ENCODE assay signal across 8 cellular contexts in the genomic region with DNA sequence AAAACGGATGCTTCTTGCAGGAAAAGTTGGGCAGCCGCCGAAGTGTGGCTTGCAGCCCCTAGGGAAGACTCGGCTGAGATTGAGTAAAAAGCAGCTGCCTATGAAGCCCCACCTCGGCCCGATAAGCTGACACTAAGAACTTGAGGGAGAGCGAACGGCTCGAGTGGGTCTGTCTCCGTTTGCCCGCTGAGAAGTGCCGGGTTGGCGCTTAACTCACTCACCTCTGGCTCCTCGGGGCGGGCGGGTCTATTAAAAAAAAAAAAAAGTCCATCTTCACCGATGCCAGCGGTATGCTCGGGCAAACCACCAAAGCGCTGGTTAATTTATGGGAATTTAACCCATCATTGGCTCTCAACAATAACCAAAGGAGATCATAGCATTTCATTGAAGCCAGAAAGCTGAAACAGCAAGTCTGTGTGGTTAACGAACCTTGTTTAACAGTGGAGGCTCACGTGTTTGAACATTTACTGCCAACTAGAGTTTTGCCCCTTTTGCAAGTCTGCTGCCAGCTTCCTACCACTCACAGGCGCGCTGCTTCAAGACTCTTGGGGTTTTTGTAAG. TPM values are rescaled to one million over a fixed set of nuclear protein-coding genes. Genes with fewer than 3 reads are reported as not detected.
DNase-seq lines count a peak whose midpoint lies in the region; ATAC-seq, FAIRE-seq and TF ChIP-seq lines count a peak whose summit lies in the region.

No MANE protein-coding gene starts in this region.

- H3K79me2 ChIP-seq in SU-DHL-6 (ENCODE audit: insufficient read depth, low read length) = peaks cover 50% of the 10 kb centered on the region
- peaks cover 30% of the 10 kb centered on the region for H3K79me2 ChIP-seq in GM12878 (ENCODE audit: control insufficient read depth, insufficient read depth, low read length)

- WGBS in GM12878 (ENCODE audit: insufficient coverage, insufficient replicate concordance, low lambda C conversion rate, missing lambda C conversion rate) = under 1% methylated on average over 24 of the region's 24 CpGs

- peaks cover 36% of the 10 kb centered on the region for H3F3A ChIP-seq in SU-DHL-6 (ENCODE audit: insufficient read depth)

- BruUV-seq in GM12878 (replicated peaks; lab: Mats Ljungman, UMichigan) = no TSS peak

- no peaks in the 10 kb centered on the region for H3K9me3 Mint-ChIP-seq in CD8-positive, alpha-beta T cell

- no peaks in the 10 kb centered on the region for H3K36me3 ChIP-seq in CD8-positive, alpha-beta T cell (ENCODE audit: insufficient read depth, low read length)
- H3K36me3 ChIP-seq in SU-DHL-6 (ENCODE audit: low read length) (no peaks in the 10 kb centered on the region), GM12878 (ENCODE audit: control insufficient read depth in 2 of 2, insufficient read depth in 2 of 2, low read length in 1 of 2) (no peaks in the 10 kb centered on the region)

- peaks cover 32% of the 10 kb centered on the region for H3K4me1 ChIP-seq in CD8-positive, alpha-beta T cell (ENCODE audit: insufficient read depth, low read length)
- peaks cover 22% of the 10 kb centered on the region for H3K4me1 ChIP-seq in GM12878 (ENCODE audit: control insufficient read depth, insufficient read depth, low read length)

- H3K9me2 ChIP-seq in SU-DHL-6 (replicated peaks; ENCODE audit: insufficient read depth, low read length) = no peaks in the 10 kb centered on the region

- H3K4me2 ChIP-seq in SU-DHL-6 (ENCODE audit: low read depth, low read length, poor library complexity, severe bottlenecking) (peak overlapping the region; percentile 98), GM12878 (ENCODE audit: control insufficient read depth, insufficient read depth) (peak overlapping the region; percentile 94)

- H2AFZ ChIP-seq in SU-DHL-6 (ENCODE audit: low read depth, low read length, severe bottlenecking) (no peak overlapping the region), GM12878 (ENCODE audit: control insufficient read depth, low read depth, low read length) (peak overlapping the region; percentile 77)

- no peak for TF ChIP-seq RAD21 in GM12878 (IDR thresholded peaks at IDR 0.05; ENCODE audit: insufficient read depth, low read depth, low read length)

- CTCF ChIA-PET in CD8-positive, alpha-beta T cell (lab: Charles Lee) = interaction anchor here (0.9 to 2.4 kb wide), 4 partner anchors 22 to 54 kb away, joined by 3 to 9 read pairs (median 5); no protein-coding TSS in a partner anchor
- CTCF ChIA-PET in GM12878 (lab: Yijun Ruan, JAX) = interaction anchor here (0.6 to 3.5 kb wide), 6 partner anchors 16 to 719 kb away, joined by 3 to 14 read pairs (median 4); no protein-coding TSS in a partner anchor

- H3K27ac Mint-ChIP-seq in CD8-positive, alpha-beta T cell = peak overlapping the region; percentile 89

- peaks cover 54% of the 10 kb centered on the region for H3K4me1 Mint-ChIP-seq in CD8-positive, alpha-beta T cell (ENCODE audit: low read depth)

- H3K27me3 ChIP-seq in CD8-positive, alpha-beta T cell (ENCODE audit: insufficient read depth, low read length) = no peaks in the 10 kb centered on the region
- H3K27me3 ChIP-seq in SU-DHL-6 (ENCODE audit: low read length) (no peaks in the 10 kb centered on the region), GM12878 (replicated peaks in 1 of 2; ENCODE audit: control insufficient read depth in 2 of 2, insufficient read depth in 2 of 2, low read length in 1 of 2) (no peaks in the 10 kb centered on the region)

- no peak for FAIRE-seq in GM12878 (lab: Jason Lieb, UNC)

- TF ChIP-seq EP300 in GM12878 (IDR thresholded peaks at IDR 0.05; ENCODE audit: borderline replicate concordance in 1 of 2, control insufficient read depth in 1 of 2, low read depth in 2 of 2, low read length in 2 of 2) = no peak

- H3K9ac ChIP-seq in SU-DHL-6 (ENCODE audit: low read length) (peak overlapping the region; percentile 80), GM12878 (ENCODE audit: control insufficient read depth, insufficient read depth, low read length) (peak overlapping the region; percentile 81)

- peak; percentile 39 for ATAC-seq in CD8-positive, alpha-beta T cell
- peak; percentile 3 for ATAC-seq in HG03280 (IDR thresholded peaks at IDR 0.05; ENCODE audit: unreplicated experiment)
- ATAC-seq in GM12878 = peak; percentile 25
- no peak for ATAC-seq in HG03565 (IDR thresholded peaks at IDR 0.05; ENCODE audit: unreplicated experiment)
- ATAC-seq in HG03025 (IDR thresholded peaks at IDR 0.05; ENCODE audit: low FRiP score, unreplicated experiment) = no peak

- in situ Hi-C loops in GM12878 (cut with MboI) = no loop called here

- H3K27me3 Mint-ChIP-seq in CD8-positive, alpha-beta T cell (ENCODE audit: low read depth) = no peaks in the 10 kb centered on the region

- POLR2A ChIA-PET in CD8-positive, alpha-beta T cell (lab: Charles Lee) = interaction anchor here (0.5 to 1.7 kb wide), 10 partner anchors 8 to 151 kb away, joined by 3 to 6 read pairs (median 4); partner anchors contain the start of genes CHTF8, COG8, PDF and UTP4
- POLR2A ChIA-PET in GM12878 (lab: Charles Lee) = interaction anchor here (1.1 to 3.0 kb wide), 4 partner anchors 12 to 431 kb away, joined by 5 to 13 read pairs (median 5); no protein-coding TSS in a partner anchor

- no peak for TF ChIP-seq POLR2A in GM12878 (IDR thresholded peaks at IDR 0.05; ENCODE audit: low read depth, low read length)

- RAD21 ChIA-PET in GM12878 (lab: Charles Lee; ENCODE audit: unreplicated experiment) = interaction anchor here (1.0 to 2.1 kb wide), 3 partner anchors 38 to 142 kb away, joined by 3 to 7 read pairs (median 3); partner anchors contain the start of gene PDF

- SMC1A ChIA-PET in GM12878 (lab: Charles Lee; ENCODE audit: uncharacterized antibody, unreplicated experiment) = interaction anchor here (1.3 to 2.2 kb wide), 8 partner anchors 12 to 100 kb away, joined by 3 to 10 read pairs (median 6); no protein-coding TSS in a partner anchor

- no peaks in the 10 kb centered on the region for H3K9me3 ChIP-seq in CD8-positive, alpha-beta T cell (ENCODE audit: low read length)
- H3K9me3 ChIP-seq in SU-DHL-6 (ENCODE audit: insufficient read depth, low read length) (no peaks in the 10 kb centered on the region), GM12878 (replicated peaks; ENCODE audit: control insufficient read depth, insufficient read depth, low read length) (no peaks in the 10 kb centered on the region), iPS-18c (ENCODE audit: control insufficient read depth, insufficient read depth, low read length) (no peaks in the 10 kb centered on the region)

- peak overlapping the region; percentile 90 for H3K4me3 Mint-ChIP-seq in CD8-positive, alpha-beta T cell

- H3K27ac ChIP-seq in CD8-positive, alpha-beta T cell (ENCODE audit: low read depth, low read length) = peak overlapping the region; percentile 12
- H3K27ac ChIP-seq in SU-DHL-6 (ENCODE audit: low read depth, low read length) = peak overlapping the region; percentile 90
- peak overlapping the region; percentile 90 for H3K27ac ChIP-seq in GM12878 (ENCODE audit: control insufficient read depth, insufficient read depth)

- peak in 6 of 7 experiments; percentile 13 to 62 (median 40) for DNase-seq in CD8-positive, alpha-beta T cell
- DNase-seq in GM12878 (ENCODE audit: low read depth, low spot score) = no peak
- no peak for DNase-seq in skeletal muscle cell (ENCODE audit: low read depth)

- peaks cover 5% of the 10 kb centered on the region for H3K36me3 Mint-ChIP-seq in CD8-positive, alpha-beta T cell

- intact Hi-C loops in CD8-positive, alpha-beta T cell (cut with DNase I, micrococcal nuclease) = loop anchor here (2.0 to 10.0 kb wide), 10 partner anchors 36 to 739 kb away; partner anchors contain the start of genes CHTF8 (in 2 of the 2), NFAT5 (in 2 of the 2), TANGO6 (in 2 of the 2) and UTP4 (in 2 of the 2)
- intact Hi-C loops in GM12878 (cut with micrococcal nuclease; ENCODE audit: unreplicated experiment) = no loop called here

- peak overlapping the region; percentile 66 for H3K4me3 ChIP-seq in CD8-positive, alpha-beta T cell (ENCODE audit: low read depth, low read length)
- H3K4me3 ChIP-seq in SU-DHL-6 (ENCODE audit: insufficient read depth, low read length, poor library complexity, severe bottlenecking) (peak overlapping the region; percentile 94), GM12878 (peak overlapping the region; percentile 88), iPS-18c (ENCODE audit: insufficient read depth, low read depth, low read length) (peak overlapping the region; percentile 86), skeletal muscle cell (ENCODE audit: low read depth, low read length) (peak overlapping the region; percentile 78)

- 0 out of 2 replicates have a peak, but pooled peaks cover 8% of the 10 kb centered on the region for H4K20me1 ChIP-seq in SU-DHL-6 (ENCODE audit: low read depth, low read length)
- no peaks in the 10 kb centered on the region for H4K20me1 ChIP-seq in GM12878 (ENCODE audit: control insufficient read depth, insufficient read depth)

- TF ChIP-seq CTCF in CD8-positive, alpha-beta T cell (IDR thresholded peaks at IDR 0.05) = no peak
- TF ChIP-seq CTCF in SU-DHL-6 (IDR thresholded peaks at IDR 0.05; ENCODE audit: insufficient read depth, low read length, poor library complexity, severe bottlenecking) = no peak
- TF ChIP-seq CTCF in GM12878 (IDR thresholded peaks at IDR 0.05 in 2 of 3, conservative IDR thresholded peaks at IDR 0.05 in 1 of 3; ENCODE audit: control insufficient read depth in 2 of 3, extremely low read depth in 1 of 3, insufficient read depth in 1 of 3, low read depth in 3 of 3, low read length in 3 of 3) = no peak

RNA-seq across cellular contexts. Expression of gene SNTB2, which starts 1.0 kb away (rescaled TPM):
- 1 to 10 TPM; 8.1 to 9.1 TPM for total RNA-seq in CD8-positive, alpha-beta T cell
- total RNA-seq in GM12878 (2013; cell fraction: nucleolus; rRNA removed) = 4.0 and 5.5 TPM in 2 replicates
- total RNA-seq in GM12878 (2014; rRNA removed) = 5.2 and 6.9 TPM in 2 replicates
- total RNA-seq in GM12878 (2014; rRNA removed; fragmentation: Illumina TruSeq; extraction: Trizol) = 4.8 and 5.5 TPM in 2 replicates
- 12.7 and 15.7 TPM in 2 replicates for total RNA-seq in GM12878 (2021)
- polyA plus RNA-seq in GM12878 (2011; ENCODE audit: low read depth) = 1.5 TPM
- 6.6 TPM in 2 replicates for polyA plus RNA-seq in GM12878 (2011; rRNA removed)
- polyA plus RNA-seq in GM12878 (2011; cell fraction: cytosol; rRNA removed) = 3.8 and 4.3 TPM in 2 replicates
- polyA plus RNA-seq in GM12878 (2011; cell fraction: nucleus; rRNA removed) = 7.3 and 7.5 TPM in 2 replicates
- 1.9 and 2.6 TPM in 2 replicates for polyA plus RNA-seq in GM12878 (2012)
- 4.7 and 4.8 TPM in 2 replicates for polyA plus RNA-seq in GM12878 (2014; fragmentation: Illumina TruSeq; extraction: Trizol)
- 1 to 10 TPM; 1.2 to 1.4 TPM for polyA plus RNA-seq in GM12878 (2014; fragmentation: Nextera tagmentation; extraction: Ambion mirVana)
- 6.5 and 7.9 TPM in 2 replicates for polyA plus RNA-seq in GM12878 (2014; rRNA removed)
- 1 to 10 TPM; 1.3 to 2.2 TPM for polyA plus RNA-seq in GM12878 (2016; fragmentation: Nextera tagmentation; extraction: Ambion mirVana)
- 6.2 and 7.2 TPM in 2 replicates for polyA minus RNA-seq in GM12878 (2011; rRNA and poly(A)+ RNA removed)
- 7.0 and 7.4 TPM in 2 replicates for polyA minus RNA-seq in GM12878 (2011; cell fraction: cytosol; rRNA and poly(A)+ RNA removed)
- polyA minus RNA-seq in GM12878 (2011; cell fraction: nucleus; rRNA and poly(A)+ RNA removed) = 6.0 and 7.0 TPM in 2 replicates

RNA-seq across cellular contexts. Expression of gene UTP4, which starts 55.5 kb away (rescaled TPM):
- total RNA-seq in CD8-positive, alpha-beta T cell = 10 to 100 TPM; 45.8 to 48.7 TPM
- total RNA-seq in GM12878 (2013; cell fraction: nucleolus; rRNA removed) = 38.2 and 39.3 TPM in 2 replicates
- total RNA-seq in GM12878 (2014; rRNA removed) (32.4 and 34.6 TPM in 2 replicates), GM12878 (2014; rRNA removed; fragmentation: Illumina TruSeq; extraction: Trizol) (30.9 and 32.5 TPM in 2 replicates), GM12878 (2021) (80.9 and 82.2 TPM in 2 replicates)
- polyA plus RNA-seq in GM12878 (2011; ENCODE audit: low read depth) = 37.1 TPM
- polyA plus RNA-seq in GM12878 (2011; rRNA removed) (84.0 and 101 TPM in 2 replicates), GM12878 (2014; fragmentation: Illumina TruSeq; extraction: Trizol) (97.7 and 111 TPM in 2 replicates), GM12878 (2014; fragmentation: Nextera tagmentation; extraction: Ambion mirVana) (10 to 100 TPM; 52.5 to 85.8 TPM), GM12878 (2014; rRNA removed) (67.5 and 73.4 TPM in 2 replicates), GM12878 (2016; fragmentation: Nextera tagmentation; extraction: Ambion mirVana) (100 to 1,000 TPM; 126 to 131 TPM)
- polyA plus RNA-seq in GM12878 (2011; cell fraction: cytosol; rRNA removed) = 78.8 and 86.9 TPM in 2 replicates
- 75.7 and 80.1 TPM in 2 replicates for polyA plus RNA-seq in GM12878 (2011; cell fraction: nucleus; rRNA removed)
- polyA plus RNA-seq in GM12878 (2012) = 38.1 and 42.2 TPM in 2 replicates
- 133 and 164 TPM in 2 replicates for polyA minus RNA-seq in GM12878 (2011; rRNA and poly(A)+ RNA removed)
- 25.5 and 45.0 TPM in 2 replicates for polyA minus RNA-seq in GM12878 (2011; cell fraction: cytosol; rRNA and poly(A)+ RNA removed)
- 21.5 and 43.9 TPM in 2 replicates for polyA minus RNA-seq in GM12878 (2011; cell fraction: nucleus; rRNA and poly(A)+ RNA removed)

RNA-seq across cellular contexts. Expression of gene CHTF8, which starts 55.6 kb away (rescaled TPM):
- 10 to 100 TPM; 26.2 to 28.8 TPM for total RNA-seq in CD8-positive, alpha-beta T cell
- 47.3 and 60.4 TPM in 2 replicates for total RNA-seq in GM12878 (2013; cell fraction: nucleolus; rRNA removed)
- 42.0 and 44.1 TPM in 2 replicates for total RNA-seq in GM12878 (2014; rRNA removed)
- 91.6 and 93.4 TPM in 2 replicates for total RNA-seq in GM12878 (2014; rRNA removed; fragmentation: Illumina TruSeq; extraction: Trizol)
- 130 and 133 TPM in 2 replicates for total RNA-seq in GM12878 (2021)
- 55.6 TPM for polyA plus RNA-seq in GM12878 (2011; ENCODE audit: low read depth)
- 78.0 and 121 TPM in 2 replicates for polyA plus RNA-seq in GM12878 (2011; rRNA removed)
- polyA plus RNA-seq in GM12878 (2011; cell fraction: cytosol; rRNA removed) = 164 and 178 TPM in 2 replicates
- 64.6 and 64.7 TPM in 2 replicates for polyA plus RNA-seq in GM12878 (2011; cell fraction: nucleus; rRNA removed)
- 67.6 and 70.3 TPM in 2 replicates for polyA plus RNA-seq in GM12878 (2012)
- 136 and 159 TPM in 2 replicates for polyA plus RNA-seq in GM12878 (2014; fragmentation: Illumina TruSeq; extraction: Trizol)
- 10 to 100 TPM; 18.5 to 52.7 TPM for polyA plus RNA-seq in GM12878 (2014; fragmentation: Nextera tagmentation; extraction: Ambion mirVana)
- polyA plus RNA-seq in GM12878 (2014; rRNA removed) = 146 and 153 TPM in 2 replicates
- polyA plus RNA-seq in GM12878 (2016; fragmentation: Nextera tagmentation; extraction: Ambion mirVana) = 100 to 1,000 TPM; 101 to 103 TPM
- polyA minus RNA-seq in GM12878 (2011; rRNA and poly(A)+ RNA removed) = 65.8 and 129 TPM in 2 replicates
- 37.8 and 41.9 TPM in 2 replicates for polyA minus RNA-seq in GM12878 (2011; cell fraction: cytosol; rRNA and poly(A)+ RNA removed)
- polyA minus RNA-seq in GM12878 (2011; cell fraction: nucleus; rRNA and poly(A)+ RNA removed) = 14.6 and 21.5 TPM in 2 replicates

Comparison
In these comparisons a context has a peak if more than half of its experiments do, and no peak if none do; other contexts are left out.
1. ATAC-seq: peak in CD8-positive, alpha-beta T cell (single experiment), HG03280 (single experiment) and GM12878 (single experiment); none in HG03565 (single experiment) and HG03025 (single experiment).
2. DNase-seq: peak in CD8-positive, alpha-beta T cell (6 of 7); none in GM12878 (single experiment) and skeletal muscle cell (single experiment).
3. H3K27ac ChIP-seq: peak in every context shown above with its lines; median percentile 90 in SU-DHL-6; 90 in GM12878; 12 in CD8-positive, alpha-beta T cell.
4. Peak in every context shown above with its lines, with median percentiles within 50 percentile points of each other: H3K4me3 ChIP-seq.